14 cellular contexts compared by ENCODE assay signal in genomic region chr12:4279120-4279690, GRCh38. TPM values are rescaled to one million over a fixed set of nuclear protein-coding genes. Genes with fewer than 3 reads are reported as not detected.
DNase-seq lines count a peak whose midpoint lies in the region; ATAC-seq and TF ChIP-seq lines count a peak whose summit lies in the region.
"Had no signal": no experiment of that assay in that cellular context is flagged by ENCODE, and none has a peak within 500 bp of the region (broad histone marks: within the 10 kb centered on the region; RNA-seq: fewer than 3 reads in every experiment).

No MANE protein-coding gene starts in this region.

- H3K4me2 ChIP-seq in KMS-11, result no peak overlapping the region
- H3K4me2 ChIP-seq in PC-3 (ENCODE audit: low read length), result no peak overlapping the region

- H3K79me2 ChIP-seq in KMS-11 (ENCODE audit: insufficient read depth, low read depth) (peaks cover 90% of the 10 kb centered on the region), PC-3 (ENCODE audit: low read length) (no peaks in the 10 kb centered on the region)

- H3K36me3 ChIP-seq in KMS-11 (ENCODE audit: insufficient read depth) (peaks cover 30% of the 10 kb centered on the region; the same call in 1 of the 2 replicates), PC-3 (ENCODE audit: low read depth, low read length) (no peaks in the 10 kb centered on the region)
- H3K36me3 ChIP-seq: BLaER1 treated with 17β-estradiol and CSF1 and Interleukin-3, amounts not matched to agents 10 nM and 100 nM had no signal

- H3K9me2 ChIP-seq in PC-3 (replicated peaks; ENCODE audit: low read length), result no peaks in the 10 kb centered on the region

- TF ChIP-seq CTCF in CD4-positive, alpha-beta T cell (IDR thresholded peaks at IDR 0.05), result no peak
- no peak for TF ChIP-seq CTCF in KMS-11 (conservative IDR thresholded peaks at IDR 0.05; ENCODE audit: low read depth, low read length)
- no peak for TF ChIP-seq CTCF in brain (conservative IDR thresholded peaks at IDR 0.05)
- TF ChIP-seq CTCF in natural killer cell (IDR thresholded peaks at IDR 0.05), result no peak
- no peak for TF ChIP-seq CTCF in PC-3 (conservative IDR thresholded peaks at IDR 0.05; ENCODE audit: low read depth, low read length)

- no peak for DNase-seq in CD4-positive, alpha-beta T cell
- DNase-seq in natural killer cell, result no peak
- no peak for DNase-seq in PC-3
- DNase-seq in NCI-H2081 treated with DMSO at 0.1 percent for 48 hours (lab: John Stamatoyannopoulos, UW), result no peak
- DNase-seq: esophagus squamous epithelium, NCI-H1436, RPMI8226, stomach had no signal

- CTCF ChIA-PET in CD4-positive, alpha-beta T cell (lab: Charles Lee), result interaction anchor here (1.2 to 4.3 kb wide), 3 partner anchors 28 to 393 kb away, joined by 3 to 72 read pairs (median 3); no protein-coding TSS in a partner anchor
- CTCF ChIA-PET in PC-3 (lab: Charles Lee), result no interaction called here

- BruUV-seq in PC-3 (replicated peaks; lab: Mats Ljungman, UMichigan), result no TSS peak

- H3F3A ChIP-seq in PC-3 (ENCODE audit: low read length, unreplicated experiment), result no peaks in the 10 kb centered on the region

- H3K9ac ChIP-seq in KMS-11 (no peak overlapping the region; the same call in 1 of the 2 replicates), PC-3 (ENCODE audit: low read length) (no peak overlapping the region)
- H3K9ac ChIP-seq: BLaER1 treated with 17β-estradiol and CSF1 and Interleukin-3, amounts not matched to agents 10 nM and 100 nM had no signal

- H3K4me1 ChIP-seq in KMS-11 (ENCODE audit: low read depth, poor library complexity, severe bottlenecking) (peaks cover 29% of the 10 kb centered on the region), PC-3 (ENCODE audit: insufficient read depth, low read length) (no peaks in the 10 kb centered on the region)

- peaks cover 54% of the 10 kb centered on the region for H4K20me1 ChIP-seq in KMS-11 (ENCODE audit: insufficient read depth)
- H4K20me1 ChIP-seq in PC-3 (ENCODE audit: low read length), result no peaks in the 10 kb centered on the region

- H3K27ac ChIP-seq in CD4-positive, alpha-beta T cell (ENCODE audit: low read depth, low read length), result peak overlapping the region; percentile 29
- peak overlapping the region; percentile 19; the same call in 1 of the 2 replicates for H3K27ac ChIP-seq in KMS-11
- H3K27ac ChIP-seq in PC-3 (ENCODE audit: low read length), result no peak overlapping the region
- H3K27ac ChIP-seq: BLaER1 treated with 17β-estradiol and CSF1 and Interleukin-3, amounts not matched to agents 10 nM and 100 nM had no signal

- intact Hi-C loops in CD4-positive, alpha-beta T cell (cut with DNase I, micrococcal nuclease), result loop anchor here (2.0 to 10.0 kb wide), 5 partner anchors 137 to 622 kb away; no protein-coding TSS in a partner anchor
- intact Hi-C loops in natural killer cell (cut with micrococcal nuclease), result no loop called here
- intact Hi-C loops in PC-3 (cut with micrococcal nuclease), result no loop called here

- H3K36me3 Mint-ChIP-seq in CD4-positive, alpha-beta T cell (ENCODE audit: low read depth), result peaks cover 95% of the 10 kb centered on the region
- peaks cover 92% of the 10 kb centered on the region for H3K36me3 Mint-ChIP-seq in brain
- H3K36me3 Mint-ChIP-seq in natural killer cell, result peaks cover 8% of the 10 kb centered on the region

- peaks cover 79% of the 10 kb centered on the region for H3K4me1 Mint-ChIP-seq in CD4-positive, alpha-beta T cell (ENCODE audit: low read depth)
- H3K4me1 Mint-ChIP-seq in brain (peaks cover 80% of the 10 kb centered on the region), natural killer cell (peaks cover 66% of the 10 kb centered on the region in 2 donors)

- ATAC-seq in CD4-positive, alpha-beta T cell (ENCODE audit: poor library complexity), result no peak
- ATAC-seq in natural killer cell (no peak), PC-3 (no peak), HG02973 (IDR thresholded peaks at IDR 0.05; ENCODE audit: unreplicated experiment) (no peak), HG02981 (IDR thresholded peaks at IDR 0.05; ENCODE audit: unreplicated experiment) (no peak)

- POLR2A ChIA-PET in CD4-positive, alpha-beta T cell (lab: Charles Lee), result interaction anchor here (0.9 to 4.3 kb wide), 4 partner anchors 14 to 394 kb away, joined by 3 to 53 read pairs (median 6); no protein-coding TSS in a partner anchor
- POLR2A ChIA-PET in PC-3 (lab: Charles Lee; ENCODE audit: unreplicated experiment), result no interaction called here

- H3K9me3 Mint-ChIP-seq in CD4-positive, alpha-beta T cell, result no peaks in the 10 kb centered on the region
- H3K9me3 Mint-ChIP-seq in brain, result peaks cover 0 to 3% (median 0%) of the 10 kb centered on the region in 5 experiments
- no peaks in the 10 kb centered on the region for H3K9me3 Mint-ChIP-seq in natural killer cell
- H3K9me3 Mint-ChIP-seq: IgD-negative memory B cell had no signal

- H3K27me3 ChIP-seq in CD4-positive, alpha-beta T cell (ENCODE audit: control insufficient read depth, insufficient read depth, low read length), result no peaks in the 10 kb centered on the region
- no peaks in the 10 kb centered on the region for H3K27me3 ChIP-seq in KMS-11 (ENCODE audit: insufficient read depth, low read depth)
- peaks cover 63% of the 10 kb centered on the region for H3K27me3 ChIP-seq in PC-3 (ENCODE audit: low read length)

- peak overlapping the region; percentile 68 for H3K4me3 Mint-ChIP-seq in CD4-positive, alpha-beta T cell
- H3K4me3 Mint-ChIP-seq in brain (peak overlapping the region; percentile 64 to 99 (median 98)), natural killer cell (peak overlapping the region; percentile 31)

- peak overlapping the region; percentile 85 for H3K27ac Mint-ChIP-seq in CD4-positive, alpha-beta T cell
- H3K27ac Mint-ChIP-seq in brain (peak overlapping the region; percentile 19 to 98 (median 91)), natural killer cell (peak overlapping the region; percentile 67 to 71)

- H2AFZ ChIP-seq in KMS-11 (ENCODE audit: low read depth) (no peak overlapping the region), PC-3 (ENCODE audit: low read length) (no peak overlapping the region)

- no peaks in the 10 kb centered on the region for H3K9me3 ChIP-seq in CD4-positive, alpha-beta T cell (ENCODE audit: control insufficient read depth, low read length)
- H3K9me3 ChIP-seq in PC-3 (ENCODE audit: low read length), result no peaks in the 10 kb centered on the region
- H3K9me3 ChIP-seq: BLaER1 treated with 17β-estradiol and CSF1 and Interleukin-3, amounts not matched to agents 10 nM and 100 nM; esophagus squamous epithelium; stomach had no signal

- H3K27me3 Mint-ChIP-seq in CD4-positive, alpha-beta T cell, result no peaks in the 10 kb centered on the region
- H3K27me3 Mint-ChIP-seq in brain (peaks cover 17% of the 10 kb centered on the region), natural killer cell (ENCODE audit: low read depth in 2 of 2) (no peaks in the 10 kb centered on the region)
- H3K27me3 Mint-ChIP-seq: IgD-negative memory B cell had no signal

- H3K4me3 ChIP-seq in KMS-11 (IDR thresholded peaks at IDR 0.05; ENCODE audit: insufficient read depth, low read depth, low read length) (no peak overlapping the region), PC-3 (ENCODE audit: low read length) (no peak overlapping the region)
- H3K4me3 ChIP-seq: BLaER1 treated with 17β-estradiol and CSF1 and Interleukin-3, amounts not matched to agents 10 nM and 100 nM; esophagus squamous epithelium; stomach had no signal

RNA-seq across cellular contexts. Expression of gene CCND2, which starts 5.6 kb away (rescaled TPM):
- 100 to 1,000 TPM; 159 to 163 TPM for total RNA-seq in CD4-positive, alpha-beta T cell
- polyA plus RNA-seq in brain (ENCODE audit: insufficient read depth, low read depth, low replicate concordance), result 3.1 TPM
- 100 to 1,000 TPM; 164 to 247 (median 228) TPM for total RNA-seq in natural killer cell
- not detected in 2 replicates for total RNA-seq in PC-3 (2014; rRNA removed)

RNA-seq across cellular contexts. Expression of gene TIGAR, which starts 41.8 kb away (rescaled TPM):
- total RNA-seq in CD4-positive, alpha-beta T cell, result 1 to 10 TPM; 5.3 to 7.1 TPM
- polyA plus RNA-seq in brain (ENCODE audit: insufficient read depth, low read depth, low replicate concordance), result 4.4 TPM
- total RNA-seq in natural killer cell, result 1 to 10 TPM; 6.1 to 7.4 (median 7.3) TPM
- total RNA-seq in PC-3 (2014; rRNA removed), result 3.7 and 4.6 TPM in 2 replicates

Comparison
In these comparisons a context has a peak if more than half of its experiments do, and no peak if none do; other contexts are left out.
1. H3K4me3 Mint-ChIP-seq: peak in every context shown above with its lines; median percentile 98 in brain; 68 in CD4-positive, alpha-beta T cell; 31 in natural killer cell.
2. RNA of gene CCND2, which starts 5.6 kb away (total RNA-seq): 164 to 247 TPM in natural killer cell and 159 to 163 TPM in CD4-positive, alpha-beta T cell; not detected in PC-3; every median in the first group is over 100 times any median in the second.
3. intact Hi-C loops: an anchor here in CD4-positive, alpha-beta T cell (2.0 to 10.0 kb wide); none called in natural killer cell and PC-3.
4. Peak in every context shown above with its lines, with median percentiles within 50 percentile points of each other: H3K27ac Mint-ChIP-seq.